Comparison of ENCODE assay signal across 8 cellular contexts in genomic region chr10:122981066-122981464, GRCh38. TPM values are rescaled to one million over a fixed set of nuclear protein-coding genes. Genes with fewer than 3 reads are reported as not detected.
DNase-seq lines count a peak whose midpoint lies in the region; ATAC-seq and TF ChIP-seq lines count a peak whose summit lies in the region.

No MANE protein-coding gene starts in this region.

- H3K27me3 ChIP-seq in thoracic aorta (replicated peaks; ENCODE audit: insufficient read depth): no peaks in the 10 kb centered on the region

- H3K36me3 Mint-ChIP-seq in activated naive CD4-positive, alpha-beta T cell treated with anti-CD3 and anti-CD28 coated beads for 36 hours (ENCODE audit: low read depth): peaks cover 5% of the 10 kb centered on the region

- no peak overlapping the region for H3K27ac ChIP-seq in thoracic aorta

- DNase-seq in activated naive CD4-positive, alpha-beta T cell treated with anti-CD3 and anti-CD28 coated beads for 36 hours: no peak
- DNase-seq in activated naive CD4-positive, alpha-beta T cell treated with anti-CD3 and anti-CD28 coated beads, Interleukin-2, amount 50 U/mL, for 16 hours: no peak
- peak; percentile 75 for DNase-seq in NB4 (ENCODE audit: low read depth)
- peak; percentile 45 for DNase-seq in astrocyte of the hippocampus (ENCODE audit: low read depth, low spot score)
- peak; percentile 16 for DNase-seq in kidney glomerular epithelial cell (lab: John Stamatoyannopoulos, UW)
- no peak for DNase-seq in thoracic aorta (ENCODE audit: low spot score)
- no peak for DNase-seq in NCI-H2029 treated with DMSO at 0.1 percent for 48 hours (lab: John Stamatoyannopoulos, UW)

- no peak for ATAC-seq in thoracic aorta (ENCODE audit: insufficient number of reproducible peaks, low FRiP score, low read depth)
- ATAC-seq in GM18858 (IDR thresholded peaks at IDR 0.05; ENCODE audit: unreplicated experiment): no peak

- peaks cover 5 to 8% of the 10 kb centered on the region in 2 donors for H3K4me1 ChIP-seq in thoracic aorta (ENCODE audit: control insufficient read depth in 1 of 2, low read depth in 2 of 2)

- H3K4me3 Mint-ChIP-seq in activated naive CD4-positive, alpha-beta T cell treated with anti-CD3 and anti-CD28 coated beads for 36 hours: peak overlapping the region; percentile 87

- no peaks in the 10 kb centered on the region for H3K9me3 Mint-ChIP-seq in activated naive CD4-positive, alpha-beta T cell treated with anti-CD3 and anti-CD28 coated beads for 36 hours

- TF ChIP-seq CTCF in NB4 (IDR thresholded peaks at IDR 0.05; ENCODE audit: low read depth, low read length): peak; percentile 49
- peak; percentile 54 for TF ChIP-seq CTCF in thoracic aorta (IDR thresholded peaks at IDR 0.05)

- peak overlapping the region; percentile 77 for H3K4me3 ChIP-seq in NB4 (ENCODE audit: low read depth, low read length)
- H3K4me3 ChIP-seq in thoracic aorta: peak overlapping the region; percentile 95

- no peaks in the 10 kb centered on the region for H3K36me3 ChIP-seq in thoracic aorta

- H3K27me3 Mint-ChIP-seq in activated naive CD4-positive, alpha-beta T cell treated with anti-CD3 and anti-CD28 coated beads for 36 hours (ENCODE audit: low read depth): no peaks in the 10 kb centered on the region

- peak overlapping the region; percentile 64 for H3K27ac Mint-ChIP-seq in activated naive CD4-positive, alpha-beta T cell treated with anti-CD3 and anti-CD28 coated beads for 36 hours

- no peaks in the 10 kb centered on the region for H3K9me3 ChIP-seq in thoracic aorta

- H3K4me1 Mint-ChIP-seq in activated naive CD4-positive, alpha-beta T cell treated with anti-CD3 and anti-CD28 coated beads for 36 hours (ENCODE audit: low read depth): peaks cover 17% of the 10 kb centered on the region

- intact Hi-C loops in activated naive CD4-positive, alpha-beta T cell treated with anti-CD3 and anti-CD28 coated beads for 36 hours (cut with micrococcal nuclease): no loop called here

- no peak for TF ChIP-seq POLR2A in NB4 (IDR thresholded peaks at IDR 0.05; ENCODE audit: extremely low read depth, insufficient read length)

- CTCF ChIA-PET in activated naive CD4-positive, alpha-beta T cell treated with anti-CD3 and anti-CD28 coated beads for 36 hours (lab: Charles Lee): interaction anchor here (0.7 to 1.8 kb wide), 6 partner anchors 9 to 170 kb away, joined by 3 to 9 read pairs (median 4); no protein-coding TSS in a partner anchor

RNA-seq across cellular contexts. Expression of gene PSTK, which starts 0.9 kb away (rescaled TPM):
- total RNA-seq in activated naive CD4-positive, alpha-beta T cell treated with anti-CD3 and anti-CD28 coated beads for 36 hours: 1 to 10 TPM; 3.9 to 4.2 TPM
- total RNA-seq in thoracic aorta: 1 to 10 TPM in 1 of 2 donors, under 1 TPM in 1; 0.95 to 1.1 TPM

RNA-seq across cellular contexts. Expression of gene C10orf88, which starts 27.0 kb away (rescaled TPM):
- 1 to 10 TPM; 4.2 to 5.2 TPM for total RNA-seq in activated naive CD4-positive, alpha-beta T cell treated with anti-CD3 and anti-CD28 coated beads for 36 hours
- 10 to 100 TPM in 1 of 2 donors, 1 to 10 TPM in 1; 3.0 to 51.0 TPM for total RNA-seq in thoracic aorta

RNA-seq across cellular contexts. Expression of gene IKZF5, which starts 27.5 kb away (rescaled TPM):
- 10 to 100 TPM; 15.3 to 16.2 TPM for total RNA-seq in activated naive CD4-positive, alpha-beta T cell treated with anti-CD3 and anti-CD28 coated beads for 36 hours
- total RNA-seq in thoracic aorta: 10 to 100 TPM in 1 of 2 donors, 1 to 10 TPM in 1; 8.5 to 14.5 TPM

RNA-seq across cellular contexts. Expression of gene ACADSB, which starts 27.7 kb away (rescaled TPM):
- total RNA-seq in activated naive CD4-positive, alpha-beta T cell treated with anti-CD3 and anti-CD28 coated beads for 36 hours: 10 to 100 TPM; 19.8 to 21.8 TPM
- 10 to 100 TPM; 11.8 to 14.7 TPM for total RNA-seq in thoracic aorta

Comparison
In these comparisons a context has a peak if more than half of its experiments do, and no peak if none do; other contexts are left out.
1. DNase-seq: peak in NB4 (single experiment), astrocyte of the hippocampus (single experiment) and kidney glomerular epithelial cell (single experiment); none in activated naive CD4-positive, alpha-beta T cell treated with anti-CD3 and anti-CD28 coated beads for 36 hours (single experiment), activated naive CD4-positive, alpha-beta T cell treated with anti-CD3 and anti-CD28 coated beads, Interleukin-2, amount 50 U/mL, for 16 hours (single experiment), thoracic aorta (single experiment) and NCI-H2029 treated with DMSO at 0.1 percent for 48 hours (single experiment).